Comparison of ENCODE assay signal across 1 cellular context in genomic region chr9:137058651-137059234, GRCh38.
TF ChIP-seq lines count a peak whose summit lies in the region.

No MANE protein-coding gene starts in this region.

TF ChIP-seq in GM23338, 12 proteins besides CTCF, POLR2A, EP300 and RAD21 (continued from another document):
- TF ChIP-seq REST (IDR thresholded peaks at IDR 0.05; ENCODE audit: unreplicated experiment) (no peak), ZNF462 (CRISPR knock-in tag; IDR thresholded peaks at IDR 0.05) (no peak), STAT1 (IDR thresholded peaks at IDR 0.05; ENCODE audit: unreplicated experiment) (no peak), ZNF331 (CRISPR knock-in tag; IDR thresholded peaks at IDR 0.05; ENCODE audit: low read depth) (no peak), POLR2AphosphoS5 (IDR thresholded peaks at IDR 0.05; ENCODE audit: low read depth) (no peak), NANOG (IDR thresholded peaks at IDR 0.05; ENCODE audit: borderline replicate concordance) (no peak)
